Comparison of ENCODE assay signal across 1 cellular context in the genomic region with DNA sequence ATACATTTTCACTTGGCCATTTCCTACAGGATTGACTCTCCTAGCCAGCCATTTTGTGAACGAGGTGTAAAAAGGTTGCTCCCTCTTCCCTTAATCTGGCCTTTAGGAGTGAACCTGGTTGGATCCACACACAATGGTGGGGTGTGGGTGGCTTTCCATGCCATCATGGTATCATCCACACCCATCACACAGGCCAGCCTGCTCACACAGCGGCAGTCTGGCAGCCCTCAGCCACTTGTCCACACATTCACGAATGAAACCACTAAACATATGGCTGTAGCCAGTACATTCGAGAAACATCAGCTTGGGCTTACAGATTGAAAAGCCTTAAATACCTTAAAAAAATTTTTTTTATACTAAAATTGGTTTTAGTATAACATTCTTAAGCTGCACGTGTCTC.
TF ChIP-seq lines count a peak whose summit lies in the region.

No MANE protein-coding gene starts in this region.

TF ChIP-seq in H1, 55 proteins besides CTCF, POLR2A, EP300 and RAD21 (continued from another document):
- TF ChIP-seq, protein P1, sequence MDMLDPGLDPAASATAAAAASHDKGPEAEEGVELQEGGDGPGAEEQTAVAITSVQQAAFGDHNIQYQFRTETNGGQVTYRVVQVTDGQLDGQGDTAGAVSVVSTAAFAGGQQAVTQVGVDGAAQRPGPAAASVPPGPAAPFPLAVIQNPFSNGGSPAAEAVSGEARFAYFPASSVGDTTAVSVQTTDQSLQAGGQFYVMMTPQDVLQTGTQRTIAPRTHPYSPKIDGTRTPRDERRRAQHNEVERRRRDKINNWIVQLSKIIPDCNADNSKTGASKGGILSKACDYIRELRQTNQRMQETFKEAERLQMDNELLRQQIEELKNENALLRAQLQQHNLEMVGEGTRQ (IDR thresholded peaks at IDR 0.05; ENCODE audit: low read length), result no peak
- TF ChIP-seq SIRT6 (IDR thresholded peaks at IDR 0.05; ENCODE audit: low read length), result no peak
- TF ChIP-seq, protein P2, sequence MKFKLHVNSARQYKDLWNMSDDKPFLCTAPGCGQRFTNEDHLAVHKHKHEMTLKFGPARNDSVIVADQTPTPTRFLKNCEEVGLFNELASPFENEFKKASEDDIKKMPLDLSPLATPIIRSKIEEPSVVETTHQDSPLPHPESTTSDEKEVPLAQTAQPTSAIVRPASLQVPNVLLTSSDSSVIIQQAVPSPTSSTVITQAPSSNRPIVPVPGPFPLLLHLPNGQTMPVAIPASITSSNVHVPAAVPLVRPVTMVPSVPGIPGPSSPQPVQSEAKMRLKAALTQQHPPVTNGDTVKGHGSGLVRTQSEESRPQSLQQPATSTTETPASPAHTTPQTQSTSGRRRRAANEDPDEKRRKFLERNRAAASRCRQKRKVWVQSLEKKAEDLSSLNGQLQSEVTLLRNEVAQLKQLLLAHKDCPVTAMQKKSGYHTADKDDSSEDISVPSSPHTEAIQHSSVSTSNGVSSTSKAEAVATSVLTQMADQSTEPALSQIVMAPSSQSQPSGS (IDR thresholded peaks at IDR 0.05; ENCODE audit: low read length), result no peak
- no peak for TF ChIP-seq HDAC6 (IDR thresholded peaks at IDR 0.05; ENCODE audit: low read depth, low read length)
- no peak for TF ChIP-seq TAF7 (optimal IDR thresholded peaks at IDR 0.05; ENCODE audit: borderline replicate concordance, low read depth, low read length)
- no peak for TF ChIP-seq RBBP5 (IDR thresholded peaks at IDR 0.05; ENCODE audit: borderline replicate concordance, low read depth, low read length)
- TF ChIP-seq SAP30 (IDR thresholded peaks at IDR 0.05; ENCODE audit: insufficient read depth, insufficient replicate concordance, low read length), result no peak
- TF ChIP-seq BACH1 (IDR thresholded peaks at IDR 0.05; ENCODE audit: low read length), result no peak
- no peak for TF ChIP-seq EGR1 (IDR thresholded peaks at IDR 0.05; ENCODE audit: borderline replicate concordance, low read depth, low read length)
